ENCODE assay signal across 9 cellular contexts in the genomic region with DNA sequence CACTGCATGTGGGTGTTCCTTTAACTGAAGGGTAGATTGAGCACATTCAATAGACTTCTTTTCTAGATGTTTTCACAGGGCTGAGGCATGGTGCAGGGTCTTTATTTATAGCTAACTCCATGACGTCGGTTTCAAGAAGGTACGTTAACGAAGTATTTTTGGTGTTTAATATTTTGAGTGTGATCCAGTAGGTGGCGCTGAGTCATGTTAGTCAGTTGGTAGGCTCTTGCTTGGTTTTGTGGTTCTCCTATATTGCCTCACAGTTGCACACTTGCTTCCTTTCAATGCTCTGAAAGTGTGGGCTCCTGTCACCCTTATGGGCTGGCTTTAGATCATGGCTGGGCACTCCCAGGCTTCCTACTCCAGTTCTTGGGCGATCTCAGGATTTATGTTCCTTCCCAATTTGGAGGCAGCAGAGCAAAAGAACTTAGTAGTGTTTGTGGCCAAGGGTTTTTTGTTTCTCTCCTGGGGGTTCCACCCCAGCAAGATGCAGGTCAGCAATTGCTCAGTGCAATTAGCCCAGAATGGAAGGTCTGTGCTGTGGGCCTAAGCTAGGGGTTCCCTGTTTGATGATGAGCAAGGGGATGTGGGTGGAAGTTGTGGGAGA.
DNase-seq lines count a peak whose midpoint lies in the region; ATAC-seq and TF ChIP-seq lines count a peak whose summit lies in the region.
"Had no signal": no experiment of that assay in that cellular context is flagged by ENCODE, and none has a peak within 500 bp of the region (broad histone marks: within the 10 kb centered on the region; RNA-seq: fewer than 3 reads in every experiment).

No MANE protein-coding gene starts in this region.

- no peak overlapping the region for H3K27ac ChIP-seq in mammary epithelial cell (ENCODE audit: insufficient read depth, low read depth, low read length)

- no peak overlapping the region for H3K4me2 ChIP-seq in mammary epithelial cell (ENCODE audit: insufficient read depth, low read depth, low read length)

- H3K4me1 Mint-ChIP-seq in progenitor cell of endocrine pancreas (ENCODE audit: low read depth) = no peaks in the 10 kb centered on the region

- H3K4me3 ChIP-seq in mammary epithelial cell (replicated peaks in 1 of 3; ENCODE audit: insufficient read depth in 1 of 3, low read depth in 2 of 3, low read length in 3 of 3) = no peak overlapping the region

- H3K9ac ChIP-seq in mammary epithelial cell (ENCODE audit: insufficient read depth, low read length) = no peak overlapping the region

- no peaks in the 10 kb centered on the region for H3K9me3 ChIP-seq in mammary epithelial cell (replicated peaks; ENCODE audit: insufficient read depth, low read length)

- H3K27me3 Mint-ChIP-seq in progenitor cell of endocrine pancreas = peaks cover 4% of the 10 kb centered on the region

- dilution Hi-C loops in mammary epithelial cell (cut with HindIII; ENCODE audit: low sequenced_read_pairs) = no loop called here

- no peaks in the 10 kb centered on the region for H3K27me3 ChIP-seq in mammary epithelial cell (ENCODE audit: insufficient read depth, low read length)

- ATAC-seq in GM18873 (IDR thresholded peaks at IDR 0.05; ENCODE audit: low FRiP score, unreplicated experiment) = no peak
- ATAC-seq: activated T-cell treated with anti-CD3 and anti-CD28 coated beads, Interleukin-2, amount 50 U/mL, for 4 hours had no signal

- WGBS in mammary epithelial cell (ENCODE audit: low coverage, missing lambda C conversion rate) = 45% methylated on average over 5 of the region's 6 CpGs

- H2AFZ ChIP-seq in mammary epithelial cell (ENCODE audit: low read depth, low read length) = peak overlapping the region; percentile 15

- H4K20me1 ChIP-seq in mammary epithelial cell (ENCODE audit: insufficient read depth, low read length) = no peaks in the 10 kb centered on the region

- TF ChIP-seq CTCF in mammary epithelial cell (conservative IDR thresholded peaks at IDR 0.05 in 1 of 2, IDR thresholded peaks at IDR 0.05 in 1 of 2; ENCODE audit: extremely low read depth in 1 of 2, insufficient read depth in 1 of 2, low read depth in 1 of 2, low read length in 2 of 2) (peak; percentile 50 to 66), progenitor cell of endocrine pancreas (IDR thresholded peaks at IDR 0.05; ENCODE audit: unreplicated experiment) (peak; percentile 55)

- no peaks in the 10 kb centered on the region for H3K79me2 ChIP-seq in mammary epithelial cell (ENCODE audit: insufficient read depth, low read length)

- DNase-seq in NCI-H1694 treated with DMSO at 0.1 percent for 48 hours (lab: John Stamatoyannopoulos, UW) (peak; percentile 11), NCI-H1694 (lab: John Stamatoyannopoulos, UW) (no peak), NCI-H2171 treated with DMSO at 0.1 percent for 48 hours (lab: John Stamatoyannopoulos, UW) (peak; percentile 8), mammary epithelial cell (peak; percentile 52), progenitor cell of endocrine pancreas (ENCODE audit: low spot score, unreplicated experiment) (no peak), NCI-H146 treated with DMSO at 0.1 percent for 48 hours (lab: John Stamatoyannopoulos, UW; ENCODE audit: unreplicated experiment) (no peak)
- no peak for DNase-seq in activated CD8-positive, alpha-beta memory T cell treated with anti-CD3 and anti-CD28 coated beads, Interleukin-2, amount 50 U/mL, for 48 hours
- DNase-seq: activated T-cell treated with anti-CD3 and anti-CD28 coated beads, Interleukin-2, amount 50 U/mL, for 4 hours had no signal

- H3K9me3 Mint-ChIP-seq in progenitor cell of endocrine pancreas (ENCODE audit: low read depth) = no peaks in the 10 kb centered on the region

- in situ Hi-C loops in mammary epithelial cell (cut with MboI; ENCODE audit: low sequenced_read_pairs in 2 of 2) = loop anchor here (10.0 kb wide), 1 partner anchor 300 kb away; no protein-coding TSS in a partner anchor

- H3K4me1 ChIP-seq in mammary epithelial cell (ENCODE audit: insufficient read depth, low read length) = no peaks in the 10 kb centered on the region

- BruUV-seq in mammary epithelial cell (replicated peaks; lab: Mats Ljungman, UMichigan) = no TSS peak

- H3K36me3 ChIP-seq in mammary epithelial cell (ENCODE audit: insufficient read depth, low read length) = no peaks in the 10 kb centered on the region

- H3K27ac Mint-ChIP-seq in progenitor cell of endocrine pancreas = no peak overlapping the region

- H3K36me3 Mint-ChIP-seq in progenitor cell of endocrine pancreas (ENCODE audit: insufficient read depth) = no peaks in the 10 kb centered on the region

- intact Hi-C loops in mammary epithelial cell (cut with micrococcal nuclease) = loop anchor here (1.0 to 5.0 kb wide), 4 partner anchors 82 to 340 kb away; no protein-coding TSS in a partner anchor

- H3K4me3 Mint-ChIP-seq in progenitor cell of endocrine pancreas (ENCODE audit: low read depth) = no peak overlapping the region
- H3K4me3 Mint-ChIP-seq: activated T-cell treated with anti-CD3 and anti-CD28 coated beads, Interleukin-2, amount 50 U/mL, for 4 hours had no signal

- CTCF ChIA-PET in mammary epithelial cell (lab: Charles Lee; ENCODE audit: low non-redundant PET) = no interaction called here

Comparison
In these comparisons a context has a peak if more than half of its experiments do, and no peak if none do; other contexts are left out.
1. DNase-seq: peak in NCI-H1694 treated with DMSO at 0.1 percent for 48 hours (single experiment), NCI-H2171 treated with DMSO at 0.1 percent for 48 hours (single experiment) and mammary epithelial cell (single experiment); none in NCI-H1694 (single experiment), progenitor cell of endocrine pancreas (single experiment), NCI-H146 treated with DMSO at 0.1 percent for 48 hours (single experiment) and activated CD8-positive, alpha-beta memory T cell treated with anti-CD3 and anti-CD28 coated beads, Interleukin-2, amount 50 U/mL, for 48 hours (single experiment).